ENCODE assay signal across 1 cellular context in genomic region chr19:47723573-47723923, GRCh38.
TF ChIP-seq lines count a peak whose summit lies in the region.

No MANE protein-coding gene starts in this region.

TF ChIP-seq in HepG2, 621 proteins besides CTCF, POLR2A, EP300 and RAD21 (continued from another document):
- TF ChIP-seq ATRX (CRISPR knock-in tag; IDR thresholded peaks at IDR 0.05; ENCODE audit: borderline replicate concordance) (no peak), ZNF362 (CRISPR knock-in tag; IDR thresholded peaks at IDR 0.05; ENCODE audit: borderline replicate concordance) (peak; percentile 98), ZNF746 (CRISPR knock-in tag; IDR thresholded peaks at IDR 0.05) (no peak), ZNF484 (CRISPR knock-in tag; IDR thresholded peaks at IDR 0.05; ENCODE audit: borderline replicate concordance, low read depth) (no peak), ZNF205 (CRISPR knock-in tag; IDR thresholded peaks at IDR 0.05) (no peak), ETS1 (CRISPR knock-in tag; IDR thresholded peaks at IDR 0.05) (no peak), ZSCAN21 (CRISPR knock-in tag; IDR thresholded peaks at IDR 0.05; ENCODE audit: borderline replicate concordance) (no peak), STAT6 (CRISPR knock-in tag; IDR thresholded peaks at IDR 0.05; ENCODE audit: borderline replicate concordance) (no peak), ZNF549 (CRISPR knock-in tag; IDR thresholded peaks at IDR 0.05) (no peak), ZNF24 (IDR thresholded peaks at IDR 0.05) (no peak), ATF4 (CRISPR knock-in tag; IDR thresholded peaks at IDR 0.05) (peak in 1 of 2 experiments; percentile 80; a peak in 1 of 4 replicates), GFI1 (CRISPR knock-in tag; IDR thresholded peaks at IDR 0.05; ENCODE audit: borderline replicate concordance) (no peak), KLF15 (CRISPR knock-in tag; IDR thresholded peaks at IDR 0.05; ENCODE audit: borderline replicate concordance) (no peak), FOXP1 (IDR thresholded peaks at IDR 0.05) (no peak), FOXP1 (CRISPR knock-in tag; IDR thresholded peaks at IDR 0.05) (no peak)
- TF ChIP-seq, protein P1, sequence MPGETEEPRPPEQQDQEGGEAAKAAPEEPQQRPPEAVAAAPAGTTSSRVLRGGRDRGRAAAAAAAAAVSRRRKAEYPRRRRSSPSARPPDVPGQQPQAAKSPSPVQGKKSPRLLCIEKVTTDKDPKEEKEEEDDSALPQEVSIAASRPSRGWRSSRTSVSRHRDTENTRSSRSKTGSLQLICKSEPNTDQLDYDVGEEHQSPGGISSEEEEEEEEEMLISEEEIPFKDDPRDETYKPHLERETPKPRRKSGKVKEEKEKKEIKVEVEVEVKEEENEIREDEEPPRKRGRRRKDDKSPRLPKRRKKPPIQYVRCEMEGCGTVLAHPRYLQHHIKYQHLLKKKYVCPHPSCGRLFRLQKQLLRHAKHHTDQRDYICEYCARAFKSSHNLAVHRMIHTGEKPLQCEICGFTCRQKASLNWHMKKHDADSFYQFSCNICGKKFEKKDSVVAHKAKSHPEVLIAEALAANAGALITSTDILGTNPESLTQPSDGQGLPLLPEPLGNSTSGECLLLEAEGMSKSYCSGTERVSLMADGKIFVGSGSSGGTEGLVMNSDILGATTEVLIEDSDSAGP (CRISPR knock-in tag; IDR thresholded peaks at IDR 0.05; ENCODE audit: borderline replicate concordance) = peak; percentile 97
